ENCODE assay signal across 1 cellular context in genomic region chr10:22334414-22335203, GRCh38.
TF ChIP-seq lines count a peak whose summit lies in the region.

No MANE protein-coding gene starts in this region.

TF ChIP-seq in WTC11, 78 proteins besides CTCF, POLR2A, EP300 and RAD21 (continued from another document and continues in another):
- TF ChIP-seq CDX4 (CRISPR knock-in tag; IDR thresholded peaks at IDR 0.05; ENCODE audit: borderline replicate concordance) (no peak), ZNF138 (CRISPR knock-in tag; conservative IDR thresholded peaks at IDR 0.05) (no peak), TP53 (CRISPR knock-in tag; IDR thresholded peaks at IDR 0.05) (peak; percentile 65), TEAD1 (CRISPR knock-in tag; IDR thresholded peaks at IDR 0.05) (peak; percentile 94), ATF1 (CRISPR knock-in tag; IDR thresholded peaks at IDR 0.05) (peak; percentile 89; the same call in 1 of the 2 replicates), NFATC4 (CRISPR knock-in tag; IDR thresholded peaks at IDR 0.05) (no peak), ZBTB43 (CRISPR knock-in tag; IDR thresholded peaks at IDR 0.05) (peak; percentile 90), ATF2 (CRISPR knock-in tag; IDR thresholded peaks at IDR 0.05; ENCODE audit: borderline replicate concordance, low read depth) (peak; percentile 24; the same call in 1 of the 2 replicates), RELA (CRISPR knock-in tag; IDR thresholded peaks at IDR 0.05; ENCODE audit: borderline replicate concordance) (peak; percentile 87; the same call in 1 of the 2 replicates), E2F4 (CRISPR knock-in tag; IDR thresholded peaks at IDR 0.05; ENCODE audit: borderline replicate concordance, low read depth) (peak; percentile 96), AFF4 (CRISPR knock-in tag; IDR thresholded peaks at IDR 0.05; ENCODE audit: borderline replicate concordance) (peak; percentile 88; the same call in 1 of the 2 replicates), ZNF425 (CRISPR knock-in tag; conservative IDR thresholded peaks at IDR 0.05) (no peak), PRRX2 (CRISPR knock-in tag; IDR thresholded peaks at IDR 0.05) (no peak), ZNF219 (CRISPR knock-in tag; IDR thresholded peaks at IDR 0.05; ENCODE audit: borderline replicate concordance) (no peak), ESRRA (CRISPR knock-in tag; IDR thresholded peaks at IDR 0.05; ENCODE audit: borderline replicate concordance) (peak; percentile 90; the same call in 1 of the 2 replicates), MYBL2 (CRISPR knock-in tag; IDR thresholded peaks at IDR 0.05) (peak; percentile 95; the same call in 1 of the 2 replicates), OVOL2 (CRISPR knock-in tag; IDR thresholded peaks at IDR 0.05; ENCODE audit: borderline replicate concordance) (no peak), ARID4B (CRISPR knock-in tag; IDR thresholded peaks at IDR 0.05; ENCODE audit: borderline replicate concordance) (peak; percentile 79), ZNF121 (CRISPR knock-in tag; IDR thresholded peaks at IDR 0.05) (peak; percentile 90), ZNF317 (CRISPR knock-in tag; IDR thresholded peaks at IDR 0.05; ENCODE audit: borderline replicate concordance, low read depth) (peak; percentile 64; the same call in 1 of the 2 replicates), NFE2L1 (CRISPR knock-in tag; IDR thresholded peaks at IDR 0.05) (peak; percentile 94; the same call in 1 of the 2 replicates), MAX (CRISPR knock-in tag; IDR thresholded peaks at IDR 0.05) (peak; percentile 95), CBFB (CRISPR knock-in tag; IDR thresholded peaks at IDR 0.05; ENCODE audit: low read depth) (no peak), ZNF416 (CRISPR knock-in tag; IDR thresholded peaks at IDR 0.05) (no peak), ZSCAN18 (CRISPR knock-in tag; IDR thresholded peaks at IDR 0.05) (no peak), HMGA2 (CRISPR knock-in tag; IDR thresholded peaks at IDR 0.05) (no peak), USF1 (CRISPR knock-in tag; IDR thresholded peaks at IDR 0.05) (peak; percentile 58), TEAD4 (CRISPR knock-in tag; IDR thresholded peaks at IDR 0.05) (peak; percentile 76; the same call in 1 of the 2 replicates), ETV6 (CRISPR knock-in tag; IDR thresholded peaks at IDR 0.05) (peak; percentile 88), SMAD3 (CRISPR knock-in tag; IDR thresholded peaks at IDR 0.05; ENCODE audit: borderline replicate concordance) (peak; percentile 90), JAZF1 (CRISPR knock-in tag; IDR thresholded peaks at IDR 0.05) (no peak), HMGXB4 (CRISPR knock-in tag; IDR thresholded peaks at IDR 0.05) (peak; percentile 86), GABPB1 (CRISPR knock-in tag; IDR thresholded peaks at IDR 0.05) (no peak), ZNF512 (CRISPR knock-in tag; IDR thresholded peaks at IDR 0.05; ENCODE audit: borderline replicate concordance) (no peak; the same call in 1 of the 2 replicates), ELF4 (CRISPR knock-in tag; IDR thresholded peaks at IDR 0.05; ENCODE audit: low read depth) (peak; percentile 90; the same call in 1 of the 2 replicates), TCF7 (CRISPR knock-in tag; IDR thresholded peaks at IDR 0.05; ENCODE audit: low read depth) (peak; percentile 86)
